2 cellular contexts compared by ENCODE assay signal in the genomic region with DNA sequence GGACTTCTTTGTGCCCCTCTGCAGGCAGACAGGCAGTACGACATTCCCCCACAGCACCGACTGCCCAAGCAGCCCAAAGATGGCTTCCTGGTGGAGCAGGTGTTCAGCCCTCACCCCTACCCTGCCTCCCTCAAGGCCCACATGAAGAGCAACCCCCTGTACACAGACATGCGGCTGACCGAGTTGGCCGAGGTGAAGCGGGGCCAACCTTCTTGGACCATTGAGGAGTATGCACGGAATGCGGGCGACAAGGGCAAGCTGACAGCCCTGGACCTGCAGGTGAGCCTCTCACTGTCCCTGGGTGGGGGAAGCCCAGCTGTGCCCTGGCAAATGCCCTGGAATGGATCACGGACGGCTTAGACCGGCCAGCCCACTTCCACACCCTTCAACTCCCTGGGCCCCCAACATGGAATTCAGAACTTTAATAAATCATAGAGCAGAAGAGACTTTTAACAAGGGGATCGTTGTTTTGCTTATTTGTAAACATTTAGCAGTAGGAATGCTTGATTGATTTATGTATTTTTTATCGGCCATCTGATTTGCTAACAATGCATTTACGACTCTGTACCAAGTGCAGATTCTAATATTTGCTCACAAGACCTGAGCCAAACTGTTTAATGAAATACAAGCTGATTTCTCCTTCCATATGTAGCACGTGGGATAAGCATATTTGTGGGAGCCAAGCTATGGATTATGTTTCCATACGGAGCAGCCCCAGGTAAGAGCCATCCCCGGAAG.
TF ChIP-seq lines count a peak whose summit lies in the region.

No MANE protein-coding gene starts in this region.

TF ChIP-seq in GM23338, 12 proteins besides CTCF, POLR2A, EP300 and RAD21 (continued from another document):
- TF ChIP-seq, protein P1, sequence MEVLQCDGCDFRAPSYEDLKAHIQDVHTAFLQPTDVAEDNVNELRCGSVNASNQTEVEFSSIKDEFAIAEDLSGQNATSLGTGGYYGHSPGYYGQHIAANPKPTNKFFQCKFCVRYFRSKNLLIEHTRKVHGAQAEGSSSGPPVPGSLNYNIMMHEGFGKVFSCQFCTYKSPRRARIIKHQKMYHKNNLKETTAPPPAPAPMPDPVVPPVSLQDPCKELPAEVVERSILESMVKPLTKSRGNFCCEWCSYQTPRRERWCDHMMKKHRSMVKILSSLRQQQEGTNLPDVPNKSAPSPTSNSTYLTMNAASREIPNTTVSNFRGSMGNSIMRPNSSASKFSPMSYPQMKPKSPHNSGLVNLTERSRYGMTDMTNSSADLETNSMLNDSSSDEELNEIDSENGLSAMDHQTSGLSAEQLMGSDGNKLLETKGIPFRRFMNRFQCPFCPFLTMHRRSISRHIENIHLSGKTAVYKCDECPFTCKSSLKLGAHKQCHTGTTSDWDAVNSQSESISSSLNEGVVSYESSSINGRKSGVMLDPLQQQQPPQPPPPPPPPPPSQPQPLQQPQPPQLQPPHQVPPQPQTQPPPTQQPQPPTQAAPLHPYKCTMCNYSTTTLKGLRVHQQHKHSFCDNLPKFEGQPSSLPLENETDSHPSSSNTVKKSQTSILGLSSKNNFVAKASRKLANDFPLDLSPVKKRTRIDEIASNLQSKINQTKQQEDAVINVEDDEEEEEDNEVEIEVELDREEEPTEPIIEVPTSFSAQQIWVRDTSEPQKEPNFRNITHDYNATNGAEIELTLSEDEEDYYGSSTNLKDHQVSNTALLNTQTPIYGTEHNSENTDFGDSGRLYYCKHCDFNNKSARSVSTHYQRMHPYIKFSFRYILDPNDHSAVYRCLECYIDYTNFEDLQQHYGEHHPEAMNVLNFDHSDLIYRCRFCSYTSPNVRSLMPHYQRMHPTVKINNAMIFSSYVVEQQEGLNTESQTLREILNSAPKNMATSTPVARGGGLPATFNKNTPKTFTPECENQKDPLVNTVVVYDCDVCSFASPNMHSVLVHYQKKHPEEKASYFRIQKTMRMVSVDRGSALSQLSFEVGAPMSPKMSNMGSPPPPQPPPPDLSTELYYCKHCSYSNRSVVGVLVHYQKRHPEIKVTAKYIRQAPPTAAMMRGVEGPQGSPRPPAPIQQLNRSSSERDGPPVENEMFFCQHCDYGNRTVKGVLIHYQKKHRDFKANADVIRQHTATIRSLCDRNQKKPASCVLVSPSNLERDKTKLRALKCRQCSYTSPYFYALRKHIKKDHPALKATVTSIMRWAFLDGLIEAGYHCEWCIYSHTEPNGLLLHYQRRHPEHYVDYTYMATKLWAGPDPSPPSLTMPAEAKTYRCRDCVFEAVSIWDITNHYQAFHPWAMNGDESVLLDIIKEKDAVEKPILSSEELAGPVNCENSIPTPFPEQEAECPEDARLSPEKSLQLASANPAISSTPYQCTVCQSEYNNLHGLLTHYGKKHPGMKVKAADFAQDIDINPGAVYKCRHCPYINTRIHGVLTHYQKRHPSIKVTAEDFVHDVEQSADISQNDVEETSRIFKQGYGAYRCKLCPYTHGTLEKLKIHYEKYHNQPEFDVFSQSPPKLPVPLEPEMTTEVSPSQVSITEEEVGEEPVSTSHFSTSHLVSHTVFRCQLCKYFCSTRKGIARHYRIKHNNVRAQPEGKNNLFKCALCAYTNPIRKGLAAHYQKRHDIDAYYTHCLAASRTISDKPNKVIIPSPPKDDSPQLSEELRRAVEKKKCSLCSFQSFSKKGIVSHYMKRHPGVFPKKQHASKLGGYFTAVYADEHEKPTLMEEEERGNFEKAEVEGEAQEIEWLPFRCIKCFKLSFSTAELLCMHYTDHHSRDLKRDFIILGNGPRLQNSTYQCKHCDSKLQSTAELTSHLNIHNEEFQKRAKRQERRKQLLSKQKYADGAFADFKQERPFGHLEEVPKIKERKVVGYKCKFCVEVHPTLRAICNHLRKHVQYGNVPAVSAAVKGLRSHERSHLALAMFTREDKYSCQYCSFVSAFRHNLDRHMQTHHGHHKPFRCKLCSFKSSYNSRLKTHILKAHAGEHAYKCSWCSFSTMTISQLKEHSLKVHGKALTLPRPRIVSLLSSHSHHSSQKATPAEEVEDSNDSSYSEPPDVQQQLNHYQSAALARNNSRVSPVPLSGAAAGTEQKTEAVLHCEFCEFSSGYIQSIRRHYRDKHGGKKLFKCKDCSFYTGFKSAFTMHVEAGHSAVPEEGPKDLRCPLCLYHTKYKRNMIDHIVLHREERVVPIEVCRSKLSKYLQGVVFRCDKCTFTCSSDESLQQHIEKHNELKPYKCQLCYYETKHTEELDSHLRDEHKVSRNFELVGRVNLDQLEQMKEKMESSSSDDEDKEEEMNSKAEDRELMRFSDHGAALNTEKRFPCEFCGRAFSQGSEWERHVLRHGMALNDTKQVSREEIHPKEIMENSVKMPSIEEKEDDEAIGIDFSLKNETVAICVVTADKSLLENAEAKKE (CRISPR knock-in tag; IDR thresholded peaks at IDR 0.05) = no peak
- TF ChIP-seq, protein P2, sequence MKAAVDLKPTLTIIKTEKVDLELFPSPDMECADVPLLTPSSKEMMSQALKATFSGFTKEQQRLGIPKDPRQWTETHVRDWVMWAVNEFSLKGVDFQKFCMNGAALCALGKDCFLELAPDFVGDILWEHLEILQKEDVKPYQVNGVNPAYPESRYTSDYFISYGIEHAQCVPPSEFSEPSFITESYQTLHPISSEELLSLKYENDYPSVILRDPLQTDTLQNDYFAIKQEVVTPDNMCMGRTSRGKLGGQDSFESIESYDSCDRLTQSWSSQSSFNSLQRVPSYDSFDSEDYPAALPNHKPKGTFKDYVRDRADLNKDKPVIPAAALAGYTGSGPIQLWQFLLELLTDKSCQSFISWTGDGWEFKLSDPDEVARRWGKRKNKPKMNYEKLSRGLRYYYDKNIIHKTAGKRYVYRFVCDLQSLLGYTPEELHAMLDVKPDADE (IDR thresholded peaks at IDR 0.05) = no peak
- TF ChIP-seq STAT1 (IDR thresholded peaks at IDR 0.05; ENCODE audit: unreplicated experiment) (no peak), EZH2 (IDR thresholded peaks at IDR 0.05; ENCODE audit: low read depth, unreplicated experiment) (no peak), NANOG (IDR thresholded peaks at IDR 0.05; ENCODE audit: borderline replicate concordance) (no peak), CREB1 (CRISPR knock-in tag; IDR thresholded peaks at IDR 0.05; ENCODE audit: low read depth) (no peak), EZH2phosphoT487 (IDR thresholded peaks at IDR 0.05; ENCODE audit: unreplicated experiment) (no peak)

TF ChIP-seq in WTC11, 78 proteins besides CTCF, POLR2A, EP300 and RAD21 (continued from another document):
- TF ChIP-seq, protein P3, sequence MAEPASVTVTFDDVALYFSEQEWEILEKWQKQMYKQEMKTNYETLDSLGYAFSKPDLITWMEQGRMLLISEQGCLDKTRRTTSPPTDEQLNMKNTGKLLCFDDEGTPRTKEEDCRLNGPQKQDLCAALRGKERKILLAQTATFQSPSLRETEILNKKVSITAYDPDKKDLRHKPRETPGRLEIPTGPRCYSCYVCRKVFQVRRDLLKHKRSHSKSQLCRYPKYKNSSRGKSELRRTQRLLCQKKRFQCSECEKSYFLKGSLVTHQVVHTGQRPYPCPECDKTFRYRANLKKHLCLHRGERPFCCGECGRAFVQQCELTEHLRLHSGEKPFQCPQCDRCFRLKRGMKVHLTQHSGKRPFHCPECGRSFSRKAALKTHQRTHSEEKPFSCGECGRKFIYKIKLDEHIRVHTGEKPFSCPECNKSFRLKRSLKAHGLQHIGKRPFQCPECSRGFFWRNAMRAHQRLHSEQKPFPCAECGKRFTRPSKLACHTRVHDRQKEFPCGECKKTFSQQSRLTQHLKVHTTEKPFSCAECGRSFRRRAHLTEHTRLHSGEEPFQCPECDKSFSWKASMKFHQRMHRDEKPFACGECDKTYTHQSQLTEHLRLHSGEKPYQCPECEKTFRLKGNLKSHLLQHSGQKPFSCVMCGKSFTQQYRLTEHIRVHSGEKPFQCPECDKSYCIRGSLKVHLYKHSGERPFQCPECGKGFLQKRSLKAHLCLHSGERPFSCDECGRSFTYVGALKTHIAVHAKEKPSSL (CRISPR knock-in tag; conservative IDR thresholded peaks at IDR 0.05) = no peak
- TF ChIP-seq CREB1 (CRISPR knock-in tag; IDR thresholded peaks at IDR 0.05) (no peak), ZNF423 (CRISPR knock-in tag; IDR thresholded peaks at IDR 0.05) (no peak), ZNF263 (CRISPR knock-in tag; IDR thresholded peaks at IDR 0.05; ENCODE audit: low read depth) (no peak)
- TF ChIP-seq, protein P4, sequence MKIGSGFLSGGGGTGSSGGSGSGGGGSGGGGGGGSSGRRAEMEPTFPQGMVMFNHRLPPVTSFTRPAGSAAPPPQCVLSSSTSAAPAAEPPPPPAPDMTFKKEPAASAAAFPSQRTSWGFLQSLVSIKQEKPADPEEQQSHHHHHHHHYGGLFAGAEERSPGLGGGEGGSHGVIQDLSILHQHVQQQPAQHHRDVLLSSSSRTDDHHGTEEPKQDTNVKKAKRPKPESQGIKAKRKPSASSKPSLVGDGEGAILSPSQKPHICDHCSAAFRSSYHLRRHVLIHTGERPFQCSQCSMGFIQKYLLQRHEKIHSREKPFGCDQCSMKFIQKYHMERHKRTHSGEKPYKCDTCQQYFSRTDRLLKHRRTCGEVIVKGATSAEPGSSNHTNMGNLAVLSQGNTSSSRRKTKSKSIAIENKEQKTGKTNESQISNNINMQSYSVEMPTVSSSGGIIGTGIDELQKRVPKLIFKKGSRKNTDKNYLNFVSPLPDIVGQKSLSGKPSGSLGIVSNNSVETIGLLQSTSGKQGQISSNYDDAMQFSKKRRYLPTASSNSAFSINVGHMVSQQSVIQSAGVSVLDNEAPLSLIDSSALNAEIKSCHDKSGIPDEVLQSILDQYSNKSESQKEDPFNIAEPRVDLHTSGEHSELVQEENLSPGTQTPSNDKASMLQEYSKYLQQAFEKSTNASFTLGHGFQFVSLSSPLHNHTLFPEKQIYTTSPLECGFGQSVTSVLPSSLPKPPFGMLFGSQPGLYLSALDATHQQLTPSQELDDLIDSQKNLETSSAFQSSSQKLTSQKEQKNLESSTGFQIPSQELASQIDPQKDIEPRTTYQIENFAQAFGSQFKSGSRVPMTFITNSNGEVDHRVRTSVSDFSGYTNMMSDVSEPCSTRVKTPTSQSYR (CRISPR knock-in tag; IDR thresholded peaks at IDR 0.05) = no peak
TF ChIP-seq in WTC11: peak in this region for 0.
